In the genomic region with DNA sequence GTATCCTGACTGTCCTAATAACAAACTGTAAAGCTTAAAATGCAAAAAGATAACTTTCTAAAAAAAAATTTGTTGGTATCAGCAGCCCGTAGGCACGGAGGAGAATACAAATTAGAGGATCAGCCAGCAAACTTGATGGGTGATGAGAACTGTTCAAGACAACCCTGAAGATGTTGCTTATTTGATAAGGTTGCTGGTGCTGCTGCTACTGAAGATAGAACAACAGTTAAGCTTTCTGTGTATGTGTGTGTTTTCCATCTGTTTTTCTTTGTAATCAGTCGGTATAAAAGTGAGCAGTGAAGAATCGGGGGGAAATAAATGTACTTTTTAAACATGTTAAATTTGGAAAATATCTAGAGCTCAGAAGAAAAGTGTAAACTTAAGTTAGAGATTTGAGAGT, we compare ENCODE assay signal across 22 cellular contexts.
A peak's percentile ranks its signal among the peaks of the same experiment; 100 is the strongest.
DNase-seq lines count a peak whose midpoint lies in the region; ATAC-seq and TF ChIP-seq lines count a peak whose summit lies in the region.
"Had no signal": no experiment of that assay in that cellular context is flagged by ENCODE, and none has a peak within 500 bp of the region (broad histone marks: within the 10 kb centered on the region; RNA-seq: fewer than 3 reads in every experiment).

No MANE protein-coding gene starts in this region.

- no peaks in the 10 kb centered on the region for H3K27me3 Mint-ChIP-seq in activated T-cell treated with anti-CD3 and anti-CD28 coated beads, Interleukin-2, amount 50 U/mL, for 72 hours (ENCODE audit: low read depth)
- H3K27me3 Mint-ChIP-seq in activated T-cell treated with anti-CD3 and anti-CD28 coated beads, Interleukin-2, amount 50 U/mL, for 24 hours = no peaks in the 10 kb centered on the region
- no peaks in the 10 kb centered on the region for H3K27me3 Mint-ChIP-seq in activated B cell treated with CpG ODN at 0.5 μM for 24 hours
- H3K27me3 Mint-ChIP-seq in nephron progenitor cell (ENCODE audit: low read depth, poor library complexity) = no peaks in the 10 kb centered on the region
- H3K27me3 Mint-ChIP-seq in endothelial cell (ENCODE audit: unreplicated experiment) = no peaks in the 10 kb centered on the region
- H3K27me3 Mint-ChIP-seq: B cell had no signal

- H3K9me3 Mint-ChIP-seq in activated T-cell treated with anti-CD3 and anti-CD28 coated beads, Interleukin-2, amount 50 U/mL, for 72 hours = no peaks in the 10 kb centered on the region
- no peaks in the 10 kb centered on the region for H3K9me3 Mint-ChIP-seq in activated T-cell treated with anti-CD3 and anti-CD28 coated beads, Interleukin-2, amount 50 U/mL, for 24 hours
- H3K9me3 Mint-ChIP-seq in activated B cell treated with CpG ODN at 0.5 μM for 24 hours = no peaks in the 10 kb centered on the region
- no peaks in the 10 kb centered on the region for H3K9me3 Mint-ChIP-seq in nephron progenitor cell
- no peaks in the 10 kb centered on the region for H3K9me3 Mint-ChIP-seq in endothelial cell (ENCODE audit: unreplicated experiment)

- DNase-seq in activated T-cell treated with anti-CD3 and anti-CD28 coated beads, Interleukin-2, amount 50 U/mL, for 72 hours = no peak
- no peak for DNase-seq in activated T-cell treated with anti-CD3 and anti-CD28 coated beads, Interleukin-2, amount 50 U/mL, for 24 hours
- no peak for DNase-seq in activated B cell treated with CpG ODN at 0.5 μM for 24 hours
- DNase-seq in nephron progenitor cell = no peak
- no peak for DNase-seq in endothelial cell (ENCODE audit: low spot score)
- no peak for DNase-seq in hepatic stellate cell (ENCODE audit: low spot score)
- DNase-seq in UCSD-AML1 (lab: John Stamatoyannopoulos, UW; ENCODE audit: unreplicated experiment) = no peak
- DNase-seq: Calu3, DMS79 treated with DMSO at 0.1 percent for 48 hours, GF-D8, Kasumi-1, NCI-H1105 treated with DMSO at 0.1 percent for 48 hours, NCI-H146, NCI-H1930, NCI-H2107, NCI-H524 treated with DMSO at 0.1 percent for 48 hours, NCI-H774, PC-3, SJCRH30 had no signal

- intact Hi-C loops in activated B cell treated with CpG ODN at 0.5 μM for 24 hours (cut with micrococcal nuclease) = no loop called here

- peaks cover 2 to 14% of the 10 kb centered on the region in 2 donors for H3K36me3 Mint-ChIP-seq in activated T-cell treated with anti-CD3 and anti-CD28 coated beads, Interleukin-2, amount 50 U/mL, for 72 hours (ENCODE audit: insufficient read depth in 2 of 2)
- H3K36me3 Mint-ChIP-seq in activated T-cell treated with anti-CD3 and anti-CD28 coated beads, Interleukin-2, amount 50 U/mL, for 24 hours (ENCODE audit: low read depth) = peaks cover 91% of the 10 kb centered on the region
- peaks cover 77% of the 10 kb centered on the region for H3K36me3 Mint-ChIP-seq in activated B cell treated with CpG ODN at 0.5 μM for 24 hours (ENCODE audit: low read depth)
- H3K36me3 Mint-ChIP-seq in nephron progenitor cell (ENCODE audit: low read depth) = peaks cover 29% of the 10 kb centered on the region
- H3K36me3 Mint-ChIP-seq in endothelial cell (ENCODE audit: low read depth, unreplicated experiment) = peaks cover under 1% of the 10 kb centered on the region

- CTCF ChIA-PET in activated B cell treated with CpG ODN at 0.5 μM for 24 hours (lab: Charles Lee) = interaction anchor here (0.8 kb wide), 1 partner anchor 417 kb away, joined by 3 read pairs; no protein-coding TSS in a partner anchor

- TF ChIP-seq CTCF in activated B cell treated with CpG ODN at 0.5 μM for 24 hours (IDR thresholded peaks at IDR 0.05) = no peak
- TF ChIP-seq CTCF in nephron progenitor cell (IDR thresholded peaks at IDR 0.05) = no peak
- TF ChIP-seq CTCF in endothelial cell (IDR thresholded peaks at IDR 0.05; ENCODE audit: unreplicated experiment) = no peak

- H3K4me3 Mint-ChIP-seq in activated T-cell treated with anti-CD3 and anti-CD28 coated beads, Interleukin-2, amount 50 U/mL, for 72 hours = no peak overlapping the region
- no peak overlapping the region for H3K4me3 Mint-ChIP-seq in activated T-cell treated with anti-CD3 and anti-CD28 coated beads, Interleukin-2, amount 50 U/mL, for 24 hours
- no peak overlapping the region for H3K4me3 Mint-ChIP-seq in activated B cell treated with CpG ODN at 0.5 μM for 24 hours
- no peak overlapping the region for H3K4me3 Mint-ChIP-seq in nephron progenitor cell
- H3K4me3 Mint-ChIP-seq in endothelial cell (ENCODE audit: unreplicated experiment) = no peak overlapping the region
- H3K4me3 Mint-ChIP-seq: B cell had no signal

- H3K27ac Mint-ChIP-seq in activated T-cell treated with anti-CD3 and anti-CD28 coated beads, Interleukin-2, amount 50 U/mL, for 72 hours = peak overlapping the region; percentile 62
- no peak overlapping the region for H3K27ac Mint-ChIP-seq in activated T-cell treated with anti-CD3 and anti-CD28 coated beads, Interleukin-2, amount 50 U/mL, for 24 hours
- H3K27ac Mint-ChIP-seq in activated B cell treated with CpG ODN at 0.5 μM for 24 hours (peak overlapping the region; percentile 67), nephron progenitor cell (peak overlapping the region; percentile 29), endothelial cell (ENCODE audit: unreplicated experiment) (no peak overlapping the region)
- H3K27ac Mint-ChIP-seq: B cell had no signal

- POLR2A ChIA-PET in activated B cell treated with CpG ODN at 0.5 μM for 24 hours (lab: Charles Lee) = no interaction called here

- no peak for ATAC-seq in activated T-cell treated with anti-CD3 and anti-CD28 coated beads, Interleukin-2, amount 50 U/mL, for 72 hours (replicated peaks in 1 of 2)
- ATAC-seq in activated B cell treated with CpG ODN at 0.5 μM for 24 hours (ENCODE audit: low read depth) = no peak
- ATAC-seq in GM21447 (IDR thresholded peaks at IDR 0.05; ENCODE audit: unreplicated experiment) = no peak
- ATAC-seq: PC-3, Right ventricle myocardium inferior had no signal

- H3K4me1 Mint-ChIP-seq in activated T-cell treated with anti-CD3 and anti-CD28 coated beads, Interleukin-2, amount 50 U/mL, for 72 hours (ENCODE audit: low read depth) = peaks cover 15% of the 10 kb centered on the region
- peaks cover 19% of the 10 kb centered on the region for H3K4me1 Mint-ChIP-seq in activated T-cell treated with anti-CD3 and anti-CD28 coated beads, Interleukin-2, amount 50 U/mL, for 24 hours (ENCODE audit: low read depth)
- peaks cover 7% of the 10 kb centered on the region for H3K4me1 Mint-ChIP-seq in activated B cell treated with CpG ODN at 0.5 μM for 24 hours
- no peaks in the 10 kb centered on the region for H3K4me1 Mint-ChIP-seq in nephron progenitor cell
- no peaks in the 10 kb centered on the region for H3K4me1 Mint-ChIP-seq in endothelial cell (ENCODE audit: unreplicated experiment)

Comparison
In these comparisons a context has a peak if more than half of its experiments do, and no peak if none do; other contexts are left out.
1. H3K27ac Mint-ChIP-seq: peak in activated T-cell treated with anti-CD3 and anti-CD28 coated beads, Interleukin-2, amount 50 U/mL, for 72 hours (single experiment), activated B cell treated with CpG ODN at 0.5 μM for 24 hours (single experiment) and nephron progenitor cell (single experiment); none in activated T-cell treated with anti-CD3 and anti-CD28 coated beads, Interleukin-2, amount 50 U/mL, for 24 hours (single experiment) and endothelial cell (single experiment).